11 cellular contexts compared by ENCODE assay signal in the genomic region with DNA sequence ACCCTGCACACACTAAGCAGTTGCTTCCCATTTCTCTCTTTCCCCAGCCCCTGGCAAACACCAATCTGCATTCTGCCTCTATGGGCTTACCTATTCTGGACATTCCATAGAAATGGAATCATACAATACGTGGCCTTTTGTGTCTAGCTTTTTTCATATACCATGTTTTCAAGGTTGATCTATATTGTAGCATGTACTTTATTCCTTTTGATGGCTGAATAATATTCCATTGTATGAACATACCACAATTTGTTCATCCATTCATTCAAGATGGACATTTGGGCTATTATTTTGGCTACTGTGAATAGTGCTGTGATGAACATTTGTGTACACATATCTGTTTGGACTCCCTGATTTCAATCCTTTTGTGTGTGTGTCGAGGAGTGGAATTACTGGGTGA.
"Had no signal": no experiment of that assay in that cellular context is flagged by ENCODE, and none has a peak within 500 bp of the region (broad histone marks: within the 10 kb centered on the region; RNA-seq: fewer than 3 reads in every experiment).

No MANE protein-coding gene starts in this region.

- H3K9me3 ChIP-seq: HAP-1 had no signal

- DNase-seq: GM23248, GOT3, H7, H9, HCEC 1CT, HFFc6 had no signal

- H2AFZ ChIP-seq: GM23248, GM23338 had no signal

- FAIRE-seq: H1, H54 had no signal

- H3K36me3 ChIP-seq: HAP-1 had no signal

- H3K9ac ChIP-seq: GM23248 had no signal

- H3K4me2 ChIP-seq: GM23338 had no signal

- H3K27ac ChIP-seq: GM23248 had no signal

- H3K4me1 ChIP-seq: HAP-1 had no signal

- ATAC-seq: GM23338, HCT116 had no signal

- H3K4me3 ChIP-seq: GM23248, GM23338, HAP-1 had no signal
